In the genomic region with DNA sequence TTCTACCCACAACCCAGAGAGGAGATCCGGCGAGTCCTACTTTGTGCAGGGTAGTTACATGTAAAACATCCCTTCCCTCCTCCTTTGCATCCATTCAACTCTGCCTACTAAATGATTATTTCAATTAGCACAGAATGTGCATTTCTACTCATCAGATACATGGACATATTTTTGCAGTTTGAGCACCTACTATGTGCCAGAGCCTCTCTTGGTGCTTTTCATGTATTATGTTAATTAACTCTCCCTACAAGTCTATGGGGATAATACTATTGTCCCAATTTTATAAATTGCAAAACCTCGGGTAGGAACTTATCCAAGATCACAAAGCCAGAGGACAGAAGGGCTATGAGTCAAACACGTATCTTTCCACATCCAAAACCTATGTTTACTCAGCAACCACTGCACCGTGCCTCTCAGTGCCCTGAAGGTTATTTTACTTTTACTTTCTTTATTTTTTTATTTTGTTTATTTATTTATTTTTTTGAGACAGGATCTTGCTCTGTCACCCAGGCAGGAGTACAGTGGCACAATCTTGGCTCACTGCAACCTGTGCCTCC, we compare ENCODE assay signal across 18 cellular contexts.
DNase-seq lines count a peak whose midpoint lies in the region; ATAC-seq, FAIRE-seq and TF ChIP-seq lines count a peak whose summit lies in the region.
"Had no signal": no experiment of that assay in that cellular context is flagged by ENCODE, and none has a peak within 500 bp of the region (broad histone marks: within the 10 kb centered on the region; RNA-seq: fewer than 3 reads in every experiment).

No MANE protein-coding gene starts in this region.

- H3K9me3 ChIP-seq in left lung (no peaks in the 10 kb centered on the region), colonic mucosa (no peaks in the 10 kb centered on the region)

- no peak for TF ChIP-seq CTCF in AG10803 (conservative IDR thresholded peaks at IDR 0.05; ENCODE audit: low read length)
- TF ChIP-seq CTCF in bronchial epithelial cell (IDR thresholded peaks at IDR 0.05; ENCODE audit: insufficient read depth, low read length, severe bottlenecking) = no peak
- no peak for TF ChIP-seq CTCF in left lung (IDR thresholded peaks at IDR 0.05)
- TF ChIP-seq CTCF in colonic mucosa (IDR thresholded peaks at IDR 0.05) = no peak

- intact Hi-C loops in left lung (cut with DNase I) (no loop called here), colonic mucosa (cut with DNase I) (no loop called here)

- ATAC-seq in left lung = peak; percentile 69
- ATAC-seq: GM23338 had no signal

- H3K36me3 ChIP-seq in bronchial epithelial cell (ENCODE audit: control insufficient read depth, insufficient read depth, low read length) = no peaks in the 10 kb centered on the region
- no peaks in the 10 kb centered on the region for H3K36me3 ChIP-seq in left lung
- H3K36me3 ChIP-seq in colonic mucosa = no peaks in the 10 kb centered on the region

- no peaks in the 10 kb centered on the region for H3K27me3 ChIP-seq in bronchial epithelial cell (ENCODE audit: control insufficient read depth, insufficient read depth, low read length)
- H3K27me3 ChIP-seq in left lung = no peaks in the 10 kb centered on the region
- H3K27me3 ChIP-seq in colonic mucosa = no peaks in the 10 kb centered on the region

- H3K4me1 ChIP-seq in left lung = no peaks in the 10 kb centered on the region
- no peaks in the 10 kb centered on the region for H3K4me1 ChIP-seq in colonic mucosa

- no peak for FAIRE-seq in bronchial epithelial cell (lab: Jason Lieb, UNC)
- FAIRE-seq: A204.1 had no signal

- H3K27ac ChIP-seq in left lung (no peak overlapping the region), colonic mucosa (no peak overlapping the region)

- no peak overlapping the region for H3K4me3 ChIP-seq in AG10803 (ENCODE audit: low read length)
- no peak overlapping the region for H3K4me3 ChIP-seq in bronchial epithelial cell (ENCODE audit: low read depth, low read length)
- H3K4me3 ChIP-seq in left lung = no peak overlapping the region
- no peak overlapping the region for H3K4me3 ChIP-seq in colonic mucosa
- H3K4me3 ChIP-seq: GM23338 had no signal

- peak; percentile 42 for DNase-seq in AG10803 (ENCODE audit: low read depth)
- DNase-seq in M059J (ENCODE audit: low read depth) = peak; percentile 51
- peak; percentile 49 for DNase-seq in bronchial epithelial cell (ENCODE audit: low read depth)
- no peak for DNase-seq in left lung
- no peak for DNase-seq in colonic mucosa
- DNase-seq in activated gamma-delta T cell (lab: John Stamatoyannopoulos, UW) = no peak
- no peak for DNase-seq in NCI-H69 (lab: John Stamatoyannopoulos, UW)
- DNase-seq in activated CD4-positive, alpha-beta T cell treated with anti-CD3 and anti-CD28 coated beads, Interleukin-2, amount 50 U/mL, for 1 hour = no peak
- DNase-seq: CD4-positive, CD25-positive, alpha-beta regulatory T cell; DMS79; GF-D8; Kasumi-1; MV-4-11; NCI-H1436; NCI-H2029 treated with DMSO at 0.1 percent for 48 hours; NCI-H524 treated with DMSO at 0.1 percent for 48 hours had no signal

- H3K9ac ChIP-seq in colonic mucosa (ENCODE audit: low read depth in 2 of 2, low read length in 2 of 2) = no peak overlapping the region

Comparison
In these comparisons a context has a peak if more than half of its experiments do, and no peak if none do; other contexts are left out.
1. DNase-seq: peak in AG10803 (single experiment), M059J (single experiment) and bronchial epithelial cell (single experiment); none in left lung (0 of 2), colonic mucosa (single experiment), activated gamma-delta T cell (single experiment), NCI-H69 (single experiment) and activated CD4-positive, alpha-beta T cell treated with anti-CD3 and anti-CD28 coated beads, Interleukin-2, amount 50 U/mL, for 1 hour (single experiment).